26 cellular contexts compared by ENCODE assay signal in the genomic region with DNA sequence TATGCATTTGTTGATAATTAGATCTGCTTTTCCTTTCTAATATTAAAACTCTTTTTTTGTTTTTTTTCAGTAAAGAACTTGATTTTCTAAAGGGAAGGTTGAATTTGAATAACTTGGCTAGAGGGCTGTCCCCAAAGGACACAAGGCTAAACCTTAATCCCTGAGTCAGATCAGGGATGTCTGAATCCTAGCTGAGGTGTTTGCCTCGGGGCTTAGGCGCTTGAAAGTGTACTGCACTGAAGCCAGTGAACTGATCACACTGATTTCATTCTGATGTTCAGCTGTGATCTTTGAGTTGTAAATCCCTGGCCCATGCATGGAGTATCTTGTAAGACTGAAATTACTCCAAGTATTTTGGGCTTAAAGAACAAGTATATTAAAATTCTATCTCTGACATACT.
"Had no signal": no experiment of that assay in that cellular context is flagged by ENCODE, and none has a peak within 500 bp of the region (broad histone marks: within the 10 kb centered on the region; RNA-seq: fewer than 3 reads in every experiment).

No MANE protein-coding gene starts in this region.

- FAIRE-seq: kidney had no signal

- ATAC-seq: left colon; left lung; natural killer cell; right lobe of liver; stimulated activated memory B cell treated with anti-CD40 and anti-IgM and Interleukin-4, amounts not matched to agents 10 μg/mL and 1 μg/mL and 100 μg/mL, for 72 hours; stimulated activated naive CD8-positive, alpha-beta T cell treated with anti-CD3 and anti-CD28 coated beads, Interleukin-15, amount 100 ng/mL, for 72 hours had no signal

- H3K36me3 ChIP-seq: neural progenitor cell had no signal

- H3K4me3 ChIP-seq: left lung, lung, neural progenitor cell, right atrium auricular region, right lobe of liver, smooth muscle cell, tibial nerve, vagina had no signal

- H3K27ac ChIP-seq: left lung, neural progenitor cell, neutrophil, parathyroid adenoma, right atrium auricular region, right lobe of liver, tibial nerve, vagina had no signal

- H3K9me3 ChIP-seq: left lung, neutrophil, right atrium auricular region, right lobe of liver, tibial nerve, vagina had no signal

- H3K4me1 ChIP-seq: neural progenitor cell, right atrium auricular region, tibial nerve had no signal

- DNase-seq: hypothalamus; kidney; left colon; left lung; mesendoderm; naive B cell; natural killer cell; nephron progenitor cell; occipital lobe; right lobe of liver; stimulated activated CD4-positive, alpha-beta T cell treated with anti-CD3 and anti-CD28 coated beads, Interleukin-1b, Interleukin-23, amount 100 ng/mL, for 48 hours; stimulated activated CD4-positive, alpha-beta T cell treated with anti-CD3 and anti-CD28 coated beads, Interleukin-2, amount 100 ng/mL, for 48 hours; stimulated activated CD4-positive, alpha-beta T cell treated with anti-CD3 and anti-CD28 coated beads, Interleukin-4, amount 100 ng/mL, for 4 hours; stimulated activated CD8-positive, alpha-beta memory T cell treated with anti-CD3 and anti-CD28 coated beads, Interleukin-4, amount 100 ng/mL, for 48 hours; stimulated activated naive CD4-positive, alpha-beta T cell treated with Interleukin-2 at 50 U/mL for 16 hours; stimulated activated naive CD8-positive, alpha-beta T cell treated with anti-CD3 and anti-CD28 coated beads, Interleukin-15, amount 100 ng/mL, for 72 hours; substantia nigra had no signal

- H3K27me3 ChIP-seq: left lung, neural progenitor cell, neutrophil, right atrium auricular region, right lobe of liver, tibial nerve, vagina had no signal
